Comparison of ENCODE assay signal across 1 cellular context in genomic region chr15:89501646-89502045, GRCh38.
TF ChIP-seq lines count a peak whose summit lies in the region.

No MANE protein-coding gene starts in this region.

TF ChIP-seq in IMR-90, 13 proteins besides CTCF, POLR2A, EP300 and RAD21:
- TF ChIP-seq RFX5 (IDR thresholded peaks at IDR 0.05; ENCODE audit: low read depth, low read length) (no peak), SMC3 (IDR thresholded peaks at IDR 0.05; ENCODE audit: low read depth, low read length) (no peak), MAZ (IDR thresholded peaks at IDR 0.05; ENCODE audit: borderline replicate concordance, low read depth, low read length) (no peak), CEBPB (IDR thresholded peaks at IDR 0.05; ENCODE audit: low read depth, low read length) (no peak), MXI1 (IDR thresholded peaks at IDR 0.05; ENCODE audit: borderline replicate concordance, low read depth, low read length) (no peak), FOS (IDR thresholded peaks at IDR 0.05; ENCODE audit: low read depth, low read length) (no peak), BHLHE40 (IDR thresholded peaks at IDR 0.05; ENCODE audit: low read depth, low read length) (no peak), CHD1 (IDR thresholded peaks at IDR 0.05; ENCODE audit: low read depth, low read length) (no peak), NFE2L2 (IDR thresholded peaks at IDR 0.05; ENCODE audit: low read depth, low read length) (no peak), RCOR1 (IDR thresholded peaks at IDR 0.05; ENCODE audit: insufficient replicate concordance, low read length) (no peak), MAFK (IDR thresholded peaks at IDR 0.05; ENCODE audit: low read depth, low read length) (no peak)
- TF ChIP-seq, protein P1, sequence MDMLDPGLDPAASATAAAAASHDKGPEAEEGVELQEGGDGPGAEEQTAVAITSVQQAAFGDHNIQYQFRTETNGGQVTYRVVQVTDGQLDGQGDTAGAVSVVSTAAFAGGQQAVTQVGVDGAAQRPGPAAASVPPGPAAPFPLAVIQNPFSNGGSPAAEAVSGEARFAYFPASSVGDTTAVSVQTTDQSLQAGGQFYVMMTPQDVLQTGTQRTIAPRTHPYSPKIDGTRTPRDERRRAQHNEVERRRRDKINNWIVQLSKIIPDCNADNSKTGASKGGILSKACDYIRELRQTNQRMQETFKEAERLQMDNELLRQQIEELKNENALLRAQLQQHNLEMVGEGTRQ (IDR thresholded peaks at IDR 0.05; ENCODE audit: low read depth, low read length) = no peak
- TF ChIP-seq, protein P2, sequence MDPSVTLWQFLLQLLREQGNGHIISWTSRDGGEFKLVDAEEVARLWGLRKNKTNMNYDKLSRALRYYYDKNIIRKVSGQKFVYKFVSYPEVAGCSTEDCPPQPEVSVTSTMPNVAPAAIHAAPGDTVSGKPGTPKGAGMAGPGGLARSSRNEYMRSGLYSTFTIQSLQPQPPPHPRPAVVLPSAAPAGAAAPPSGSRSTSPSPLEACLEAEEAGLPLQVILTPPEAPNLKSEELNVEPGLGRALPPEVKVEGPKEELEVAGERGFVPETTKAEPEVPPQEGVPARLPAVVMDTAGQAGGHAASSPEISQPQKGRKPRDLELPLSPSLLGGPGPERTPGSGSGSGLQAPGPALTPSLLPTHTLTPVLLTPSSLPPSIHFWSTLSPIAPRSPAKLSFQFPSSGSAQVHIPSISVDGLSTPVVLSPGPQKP (IDR thresholded peaks at IDR 0.05; ENCODE audit: borderline replicate concordance, low read depth, low read length) = no peak
